Comparison of ENCODE assay signal across 11 cellular contexts in the genomic region with DNA sequence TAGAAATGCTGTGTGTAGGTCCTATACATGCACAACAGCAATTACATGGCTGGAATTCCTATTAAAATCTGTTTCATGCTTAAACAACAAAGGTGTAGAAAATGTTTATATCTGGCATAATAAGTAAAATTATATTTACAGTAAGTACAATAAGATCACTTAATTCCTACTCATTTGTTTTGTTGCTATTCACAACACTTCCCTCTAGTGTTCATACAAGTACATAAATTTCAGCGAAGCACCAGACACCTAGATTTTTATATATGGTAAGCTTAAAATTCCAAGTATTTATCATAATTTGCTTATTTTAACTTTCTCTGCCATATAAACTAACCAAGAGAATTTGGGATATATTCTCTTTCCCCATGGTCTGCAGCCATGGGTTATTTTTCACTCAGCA. TPM values are rescaled to one million over a fixed set of nuclear protein-coding genes. Genes with fewer than 3 reads are reported as not detected.
DNase-seq lines count a peak whose midpoint lies in the region; ATAC-seq, FAIRE-seq and TF ChIP-seq lines count a peak whose summit lies in the region.
"Had no signal": no experiment of that assay in that cellular context is flagged by ENCODE, and none has a peak within 500 bp of the region (broad histone marks: within the 10 kb centered on the region; RNA-seq: fewer than 3 reads in every experiment).

No MANE protein-coding gene starts in this region.

- H3K36me3 Mint-ChIP-seq in nephron (ENCODE audit: low read depth): no peaks in the 10 kb centered on the region

- SMC1A ChIA-PET in GM12878 (lab: Charles Lee; ENCODE audit: uncharacterized antibody, unreplicated experiment): interaction anchor here (0.6 to 1.9 kb wide), 6 partner anchors 11 to 815 kb away, joined by 3 to 12 read pairs (median 3); no protein-coding TSS in a partner anchor

- H2AFZ ChIP-seq in GM12878 (ENCODE audit: control insufficient read depth, low read depth, low read length): no peak overlapping the region

- H3K79me2 ChIP-seq in GM12878 (ENCODE audit: control insufficient read depth, insufficient read depth, low read length): no peaks in the 10 kb centered on the region

- no peak overlapping the region for H3K4me2 ChIP-seq in GM12878 (ENCODE audit: control insufficient read depth, insufficient read depth)

- no peaks in the 10 kb centered on the region for H3K27me3 Mint-ChIP-seq in nephron (ENCODE audit: low read depth)
- H3K27me3 Mint-ChIP-seq: activated T-cell treated with anti-CD3 and anti-CD28 coated beads, Interleukin-2, amount 50 U/mL, for 24 hours had no signal

- TF ChIP-seq RAD21 in GM12878 (IDR thresholded peaks at IDR 0.05; ENCODE audit: insufficient read depth, low read depth, low read length): no peak

- no peak for FAIRE-seq in GM12878 (lab: Jason Lieb, UNC)
- FAIRE-seq: GM18507 had no signal

- in situ Hi-C loops in GM12878 (cut with MboI): loop anchor here (5.0 kb wide), 1 partner anchor 206 kb away; no protein-coding TSS in a partner anchor

- TF ChIP-seq POLR2A in GM12878 (IDR thresholded peaks at IDR 0.05; ENCODE audit: low read depth, low read length): no peak

- POLR2A ChIA-PET in GM12878 (lab: Charles Lee): no interaction called here

- no peaks in the 10 kb centered on the region for H3K27me3 ChIP-seq in GM12878 (replicated peaks in 1 of 2; ENCODE audit: control insufficient read depth in 2 of 2, insufficient read depth in 2 of 2, low read length in 1 of 2)
- no peaks in the 10 kb centered on the region for H3K27me3 ChIP-seq in ascending aorta

- H3K4me3 ChIP-seq in LNCaP clone FGC (ENCODE audit: low read depth, low read length) (no peak overlapping the region), GM12878 (no peak overlapping the region), ascending aorta (no peak overlapping the region)

- BruUV-seq in GM12878 (replicated peaks; lab: Mats Ljungman, UMichigan): no TSS peak

- H3K4me1 ChIP-seq in GM12878 (ENCODE audit: control insufficient read depth, insufficient read depth, low read length) (no peaks in the 10 kb centered on the region), ascending aorta (peaks cover 0 to 18% of the 10 kb centered on the region in 2 donors)

- H3K27ac ChIP-seq in GM12878 (ENCODE audit: control insufficient read depth, insufficient read depth) (no peak overlapping the region), ascending aorta (no peak overlapping the region)

- RAD21 ChIA-PET in GM12878 (lab: Charles Lee; ENCODE audit: unreplicated experiment): interaction anchor here (0.9 to 1.3 kb wide), 2 partner anchors 107 to 203 kb away, joined by 3 to 5 read pairs; no protein-coding TSS in a partner anchor

- H3K9me3 ChIP-seq in GM12878 (replicated peaks; ENCODE audit: control insufficient read depth, insufficient read depth, low read length) (no peaks in the 10 kb centered on the region), ascending aorta (no peaks in the 10 kb centered on the region)

- 55% methylated on average over 1 of the region's 1 CpG for WGBS in GM12878 (ENCODE audit: insufficient coverage, insufficient replicate concordance, low lambda C conversion rate, missing lambda C conversion rate)

- no peak for TF ChIP-seq EP300 in GM12878 (IDR thresholded peaks at IDR 0.05; ENCODE audit: borderline replicate concordance in 1 of 2, control insufficient read depth in 1 of 2, low read depth in 2 of 2, low read length in 2 of 2)

- no peaks in the 10 kb centered on the region for H3K36me3 ChIP-seq in GM12878 (ENCODE audit: control insufficient read depth in 2 of 2, insufficient read depth in 2 of 2, low read length in 1 of 2)
- H3K36me3 ChIP-seq in ascending aorta: no peaks in the 10 kb centered on the region

- H3K4me3 Mint-ChIP-seq in nephron: no peak overlapping the region
- H3K4me3 Mint-ChIP-seq: activated T-cell treated with anti-CD3 and anti-CD28 coated beads, Interleukin-2, amount 50 U/mL, for 24 hours had no signal

- no peaks in the 10 kb centered on the region for H4K20me1 ChIP-seq in GM12878 (ENCODE audit: control insufficient read depth, insufficient read depth)

- H3K9ac ChIP-seq in GM12878 (ENCODE audit: control insufficient read depth, insufficient read depth, low read length): no peak overlapping the region

- no peak overlapping the region for H3K27ac Mint-ChIP-seq in nephron
- H3K27ac Mint-ChIP-seq: activated T-cell treated with anti-CD3 and anti-CD28 coated beads, Interleukin-2, amount 50 U/mL, for 24 hours had no signal

- no peaks in the 10 kb centered on the region for H3K9me3 Mint-ChIP-seq in nephron
- H3K9me3 Mint-ChIP-seq: activated T-cell treated with anti-CD3 and anti-CD28 coated beads, Interleukin-2, amount 50 U/mL, for 24 hours had no signal

- TF ChIP-seq CTCF in LNCaP clone FGC (IDR thresholded peaks at IDR 0.05; ENCODE audit: control insufficient read depth, extremely low read depth, insufficient read depth) (peak; percentile 45), GM12878 (IDR thresholded peaks at IDR 0.05 in 2 of 3, conservative IDR thresholded peaks at IDR 0.05 in 1 of 3; ENCODE audit: control insufficient read depth in 2 of 3, extremely low read depth in 1 of 3, insufficient read depth in 1 of 3, low read depth in 3 of 3, low read length in 3 of 3) (peak; percentile 10 to 30 (median 22); a peak in 3 of 6 replicates), nephron (IDR thresholded peaks at IDR 0.05; ENCODE audit: unreplicated experiment in 3 of 3) (peak; percentile 39 to 53 (median 53)), ascending aorta (IDR thresholded peaks at IDR 0.05) (no peak)

- intact Hi-C loops in GM12878 (cut with micrococcal nuclease; ENCODE audit: unreplicated experiment): no loop called here
- intact Hi-C loops in ascending aorta (cut with DNase I): loop anchor here (10.0 kb wide), 2 partner anchors 333 to 537 kb away; partner anchors contain the start of genes CCDC6 and CDK1

- CTCF ChIA-PET in GM12878 (lab: Yijun Ruan, JAX): interaction anchor here (0.6 to 4.3 kb wide), 11 partner anchors 17 to 344 kb away, joined by 3 to 24 read pairs (median 4); no protein-coding TSS in a partner anchor

- DNase-seq in NCI-H1092 treated with DMSO at 0.1 percent for 48 hours (lab: John Stamatoyannopoulos, UW) (peak; percentile 6), NCI-H1092 (lab: John Stamatoyannopoulos, UW) (no peak), LNCaP clone FGC (ENCODE audit: low read depth) (no peak), GM12878 (ENCODE audit: low read depth, low spot score) (no peak), ascending aorta (ENCODE audit: low spot score in 2 of 2) (no peak)
- DNase-seq: activated T-cell treated with anti-CD3 and anti-CD28 coated beads, Interleukin-2, amount 50 U/mL, for 24 hours had no signal

- H3K4me1 Mint-ChIP-seq in nephron: peaks cover 22% of the 10 kb centered on the region

- ATAC-seq in GM12878 (no peak), GM19452 (IDR thresholded peaks at IDR 0.05; ENCODE audit: unreplicated experiment) (no peak), HG02970 (IDR thresholded peaks at IDR 0.05; ENCODE audit: low FRiP score, unreplicated experiment) (no peak)
- ATAC-seq: Right ventricle myocardium inferior had no signal

TF ChIP-seq in GM12878, 131 proteins besides CTCF, POLR2A, EP300 and RAD21:
- peak; percentile 18; the same call in 1 of the 2 replicates for TF ChIP-seq SMC3 (IDR thresholded peaks at IDR 0.05; ENCODE audit: borderline replicate concordance, low read length)
- TF ChIP-seq, protein P1, sequence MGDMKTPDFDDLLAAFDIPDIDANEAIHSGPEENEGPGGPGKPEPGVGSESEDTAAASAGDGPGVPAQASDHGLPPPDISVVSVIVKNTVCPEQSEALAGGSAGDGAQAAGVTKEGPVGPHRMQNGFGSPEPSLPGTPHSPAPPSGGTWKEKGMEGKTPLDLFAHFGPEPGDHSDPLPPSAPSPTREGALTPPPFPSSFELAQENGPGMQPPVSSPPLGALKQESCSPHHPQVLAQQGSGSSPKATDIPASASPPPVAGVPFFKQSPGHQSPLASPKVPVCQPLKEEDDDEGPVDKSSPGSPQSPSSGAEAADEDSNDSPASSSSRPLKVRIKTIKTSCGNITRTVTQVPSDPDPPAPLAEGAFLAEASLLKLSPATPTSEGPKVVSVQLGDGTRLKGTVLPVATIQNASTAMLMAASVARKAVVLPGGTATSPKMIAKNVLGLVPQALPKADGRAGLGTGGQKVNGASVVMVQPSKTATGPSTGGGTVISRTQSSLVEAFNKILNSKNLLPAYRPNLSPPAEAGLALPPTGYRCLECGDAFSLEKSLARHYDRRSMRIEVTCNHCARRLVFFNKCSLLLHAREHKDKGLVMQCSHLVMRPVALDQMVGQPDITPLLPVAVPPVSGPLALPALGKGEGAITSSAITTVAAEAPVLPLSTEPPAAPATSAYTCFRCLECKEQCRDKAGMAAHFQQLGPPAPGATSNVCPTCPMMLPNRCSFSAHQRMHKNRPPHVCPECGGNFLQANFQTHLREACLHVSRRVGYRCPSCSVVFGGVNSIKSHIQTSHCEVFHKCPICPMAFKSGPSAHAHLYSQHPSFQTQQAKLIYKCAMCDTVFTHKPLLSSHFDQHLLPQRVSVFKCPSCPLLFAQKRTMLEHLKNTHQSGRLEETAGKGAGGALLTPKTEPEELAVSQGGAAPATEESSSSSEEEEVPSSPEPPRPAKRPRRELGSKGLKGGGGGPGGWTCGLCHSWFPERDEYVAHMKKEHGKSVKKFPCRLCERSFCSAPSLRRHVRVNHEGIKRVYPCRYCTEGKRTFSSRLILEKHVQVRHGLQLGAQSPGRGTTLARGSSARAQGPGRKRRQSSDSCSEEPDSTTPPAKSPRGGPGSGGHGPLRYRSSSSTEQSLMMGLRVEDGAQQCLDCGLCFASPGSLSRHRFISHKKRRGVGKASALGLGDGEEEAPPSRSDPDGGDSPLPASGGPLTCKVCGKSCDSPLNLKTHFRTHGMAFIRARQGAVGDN (IDR thresholded peaks at IDR 0.05): no peak

RNA-seq across cellular contexts. Expression of gene ANK3, which starts 51.8 kb away (rescaled TPM):
- total RNA-seq in GM12878 (2013; cell fraction: nucleolus; rRNA removed): 1.7 and 2.1 TPM in 2 replicates
- total RNA-seq in GM12878 (2014; rRNA removed) (0.11 TPM in 1 of 2 replicates, not detected in the other), GM12878 (2014; rRNA removed; fragmentation: Illumina TruSeq; extraction: Trizol) (0.22 and 0.51 TPM in 2 replicates), GM12878 (2021) (0.58 and 0.82 TPM in 2 replicates), ascending aorta (28.3 TPM)
- 0.10 TPM for polyA plus RNA-seq in GM12878 (2011; ENCODE audit: low read depth)
- polyA plus RNA-seq in GM12878 (2011; rRNA removed) (0.19 and 0.58 TPM in 2 replicates), GM12878 (2014; fragmentation: Illumina TruSeq; extraction: Trizol) (0.14 and 0.24 TPM in 2 replicates), GM12878 (2014; fragmentation: Nextera tagmentation; extraction: Ambion mirVana) (under 1 TPM; 0.06 to 0.07 TPM), GM12878 (2014; rRNA removed) (0.10 TPM in 1 of 2 replicates, not detected in the other), GM12878 (2016; fragmentation: Nextera tagmentation; extraction: Ambion mirVana) (under 1 TPM in 1 of 2 experiments, not detected in 1; 0.20 TPM)
- 0.05 and 0.12 TPM in 2 replicates for polyA plus RNA-seq in GM12878 (2011; cell fraction: cytosol; rRNA removed)
- polyA plus RNA-seq in GM12878 (2011; cell fraction: nucleus; rRNA removed): 0.25 and 0.28 TPM in 2 replicates
- 0.13 and 0.15 TPM in 2 replicates for polyA plus RNA-seq in GM12878 (2012)
- polyA minus RNA-seq in GM12878 (2011; rRNA and poly(A)+ RNA removed): 0.29 and 0.46 TPM in 2 replicates
- not detected in 2 replicates for polyA minus RNA-seq in GM12878 (2011; cell fraction: cytosol; rRNA and poly(A)+ RNA removed)
- 0.48 and 0.96 TPM in 2 replicates for polyA minus RNA-seq in GM12878 (2011; cell fraction: nucleus; rRNA and poly(A)+ RNA removed)

Comparison
In these comparisons a context has a peak if more than half of its experiments do, and no peak if none do; other contexts are left out.
1. CTCF ChIP-seq: peak in LNCaP clone FGC (single experiment), GM12878 (3 of 3) and nephron (3 of 3); none in ascending aorta (0 of 3).